ENCODE assay signal across 15 cellular contexts in genomic region chr6:13998356-13998755, GRCh38.
A peak's percentile ranks its signal among the peaks of the same experiment; 100 is the strongest.
DNase-seq lines count a peak whose midpoint lies in the region; ATAC-seq and TF ChIP-seq lines count a peak whose summit lies in the region.
"Had no signal": no experiment of that assay in that cellular context is flagged by ENCODE, and none has a peak within 500 bp of the region (broad histone marks: within the 10 kb centered on the region; RNA-seq: fewer than 3 reads in every experiment).

No MANE protein-coding gene starts in this region.

- no peak overlapping the region for H3K27ac ChIP-seq in BLaER1
- no peak overlapping the region for H3K27ac ChIP-seq in CD8-positive, alpha-beta T cell (ENCODE audit: low read depth, low read length)
- H3K27ac ChIP-seq: 22Rv1 had no signal

- no peaks in the 10 kb centered on the region for H3K36me3 Mint-ChIP-seq in CD8-positive, alpha-beta T cell

- no peak overlapping the region for H3K4me3 Mint-ChIP-seq in CD8-positive, alpha-beta T cell

- intact Hi-C loops in CD8-positive, alpha-beta T cell (cut with DNase I, micrococcal nuclease), result no loop called here

- no peaks in the 10 kb centered on the region for H3K9me3 Mint-ChIP-seq in CD8-positive, alpha-beta T cell

- 0 out of 2 replicates have a peak, but pooled peaks cover 11% of the 10 kb centered on the region for H3K9me3 ChIP-seq in BLaER1
- no peaks in the 10 kb centered on the region for H3K9me3 ChIP-seq in CD8-positive, alpha-beta T cell (ENCODE audit: low read length)
- H3K9me3 ChIP-seq: HAP-1 had no signal

- no peak for ATAC-seq in CD8-positive, alpha-beta T cell
- ATAC-seq: HepG2 had no signal

- H3K4me1 ChIP-seq in BLaER1, result peaks cover 18% of the 10 kb centered on the region
- H3K4me1 ChIP-seq in CD8-positive, alpha-beta T cell (ENCODE audit: insufficient read depth, low read length), result no peaks in the 10 kb centered on the region
- H3K4me1 ChIP-seq: HAP-1 had no signal

- POLR2A ChIA-PET in CD8-positive, alpha-beta T cell (lab: Charles Lee), result no interaction called here

- H3K4me1 Mint-ChIP-seq in CD8-positive, alpha-beta T cell (ENCODE audit: low read depth), result no peaks in the 10 kb centered on the region

- H3K27me3 Mint-ChIP-seq in CD8-positive, alpha-beta T cell (ENCODE audit: low read depth), result peaks cover 25% of the 10 kb centered on the region

- CTCF ChIA-PET in CD8-positive, alpha-beta T cell (lab: Charles Lee), result interaction anchor here (1.4 to 1.5 kb wide), 2 partner anchors 11 to 23 kb away, joined by 3 read pairs; no protein-coding TSS in a partner anchor

- no peaks in the 10 kb centered on the region for H3K36me3 ChIP-seq in BLaER1
- H3K36me3 ChIP-seq in CD8-positive, alpha-beta T cell (ENCODE audit: insufficient read depth, low read length), result no peaks in the 10 kb centered on the region
- H3K36me3 ChIP-seq: HAP-1 had no signal

- H3K27ac Mint-ChIP-seq in CD8-positive, alpha-beta T cell, result no peak overlapping the region

- peak; percentile 22 for DNase-seq in NCI-H146 (lab: John Stamatoyannopoulos, UW)
- DNase-seq in NCI-H146 treated with DMSO at 0.1 percent for 48 hours (lab: John Stamatoyannopoulos, UW; ENCODE audit: unreplicated experiment), result no peak
- peak; percentile 18 for DNase-seq in M059J (ENCODE audit: low read depth)
- peak; percentile 64 for DNase-seq in SK-N-DZ (ENCODE audit: low spot score)
- no peak for DNase-seq in islet precursor cell
- DNase-seq in COR-L47 (lab: John Stamatoyannopoulos, UW), result no peak
- no peak for DNase-seq in CD8-positive, alpha-beta T cell
- DNase-seq: Calu3, DMS 273 treated with DMSO at 0.1 percent for 48 hours, DMS79, GDM1 had no signal

- H3K4me3 ChIP-seq in BLaER1, result no peak overlapping the region
- no peak overlapping the region for H3K4me3 ChIP-seq in CD8-positive, alpha-beta T cell (ENCODE audit: low read depth, low read length)
- H3K4me3 ChIP-seq: HAP-1 had no signal

- no peak for TF ChIP-seq CTCF in CD8-positive, alpha-beta T cell (IDR thresholded peaks at IDR 0.05)

- no peak overlapping the region for H3K9ac ChIP-seq in BLaER1

- H3K4me2 ChIP-seq in BLaER1, result peak overlapping the region; percentile 17; the same call in 1 of the 2 replicates

- H3K27me3 ChIP-seq in BLaER1, result no peaks in the 10 kb centered on the region
- no peaks in the 10 kb centered on the region for H3K27me3 ChIP-seq in CD8-positive, alpha-beta T cell (ENCODE audit: insufficient read depth, low read length)

- H4K20me1 ChIP-seq in BLaER1, result no peaks in the 10 kb centered on the region

Comparison
In these comparisons a context has a peak if more than half of its experiments do, and no peak if none do; other contexts are left out.
1. DNase-seq: peak in NCI-H146 (single experiment), M059J (single experiment) and SK-N-DZ (single experiment); none in NCI-H146 treated with DMSO at 0.1 percent for 48 hours (single experiment), islet precursor cell (single experiment), COR-L47 (single experiment) and CD8-positive, alpha-beta T cell (0 of 7).